In genomic region chr19:3580156-3580955, GRCh38 we compare ENCODE assay signal across 11 cellular contexts. TPM values are rescaled to one million over a fixed set of nuclear protein-coding genes. Genes with fewer than 3 reads are reported as not detected.
DNase-seq lines count a peak whose midpoint lies in the region; ATAC-seq and TF ChIP-seq lines count a peak whose summit lies in the region.
"Had no signal": no experiment of that assay in that cellular context is flagged by ENCODE, and none has a peak within 500 bp of the region (broad histone marks: within the 10 kb centered on the region; RNA-seq: fewer than 3 reads in every experiment).

No MANE protein-coding gene starts in this region.

- H3K9me3 ChIP-seq in left lung: no peaks in the 10 kb centered on the region
- no peaks in the 10 kb centered on the region for H3K9me3 ChIP-seq in tibial artery

- H3K4me3 ChIP-seq in brain microvascular endothelial cell (ENCODE audit: low read depth, low read length) (no peak overlapping the region), left lung (no peak overlapping the region), tibial artery (no peak overlapping the region)

- H3K27ac ChIP-seq in brain microvascular endothelial cell (peak overlapping the region; percentile 73), left lung (peak overlapping the region; percentile 7 to 66), tibial artery (peak overlapping the region; percentile 55 to 63)
- H3K27ac ChIP-seq: HL-60 had no signal

- in situ Hi-C loops in brain microvascular endothelial cell (cut with HindIII; ENCODE audit: low pct_ligation_motif_present, low sequenced_read_pairs): no loop called here

- DNase-seq in HK-2 (ENCODE audit: unreplicated experiment): peak; percentile 49
- DNase-seq in brain microvascular endothelial cell: peak; percentile 94
- DNase-seq in left lung: no peak
- DNase-seq in tibial artery: peak in 1 of 2 donors; percentile 51
- no peak for DNase-seq in activated naive CD4-positive, alpha-beta T cell treated with Interleukin-2 at 50 U/mL for 16 hours
- DNase-seq in cerebellum (ENCODE audit: low spot score): no peak
- DNase-seq in NCI-H1694 (lab: John Stamatoyannopoulos, UW): no peak

- peaks cover 0 to 14% of the 10 kb centered on the region in 2 donors for H3K4me1 ChIP-seq in left lung
- peaks cover 0 to 41% (median 20%) of the 10 kb centered on the region in 4 donors for H3K4me1 ChIP-seq in tibial artery

- H3K27me3 ChIP-seq in brain microvascular endothelial cell (replicated peaks) (no peaks in the 10 kb centered on the region), left lung (peaks cover 6 to 20% of the 10 kb centered on the region in 2 donors), tibial artery (peaks cover 0 to 4% of the 10 kb centered on the region in 2 donors)

- ATAC-seq in left lung: peak; percentile 46
- ATAC-seq in GM21381 (IDR thresholded peaks at IDR 0.05; ENCODE audit: unreplicated experiment): no peak
- ATAC-seq: activated naive CD4-positive, alpha-beta T cell treated with anti-CD3 and anti-CD28 coated beads, Interleukin-2, amount 50 U/mL, for 72 hours; sciatic nerve had no signal

- TF ChIP-seq CTCF in brain microvascular endothelial cell (IDR thresholded peaks at IDR 0.05; ENCODE audit: low read depth, low read length, missing control alignments) (no peak), left lung (IDR thresholded peaks at IDR 0.05) (no peak), tibial artery (IDR thresholded peaks at IDR 0.05) (no peak)

- peaks cover 9% of the 10 kb centered on the region for H3K36me3 ChIP-seq in brain microvascular endothelial cell (replicated peaks)
- H3K36me3 ChIP-seq in left lung: peaks cover 0 to 16% of the 10 kb centered on the region in 2 donors
- H3K36me3 ChIP-seq in tibial artery: peaks cover 0 to 34% (median 0%) of the 10 kb centered on the region in 3 donors

- intact Hi-C loops in left lung (cut with DNase I): no loop called here
- intact Hi-C loops in tibial artery (cut with DNase I; ENCODE audit: low total_unique reads): no loop called here

RNA-seq across cellular contexts. Expression of gene GIPC3, which starts 4.9 kb away (rescaled TPM):
- total RNA-seq in left lung (1 to 10 TPM; 3.1 TPM), cerebellum (0.09 TPM)

RNA-seq across cellular contexts. Expression of gene HMG20B, which starts 7.6 kb away (rescaled TPM):
- total RNA-seq in left lung (10 to 100 TPM; 50.9 to 74.8 TPM), cerebellum (15.4 TPM)

RNA-seq across cellular contexts. Expression of gene MFSD12, which starts 23.0 kb away (rescaled TPM):
- 10 to 100 TPM; 61.7 to 90.2 TPM for total RNA-seq in left lung
- 30.4 TPM for total RNA-seq in cerebellum

RNA-seq across cellular contexts. Expression of gene TBXA2R, which starts 26.3 kb away (rescaled TPM):
- total RNA-seq in left lung (1 to 10 TPM; 5.3 to 7.9 TPM), cerebellum (0.45 TPM)

RNA-seq across cellular contexts. Expression of gene TEKTIP1, which starts 41.4 kb away (rescaled TPM):
- total RNA-seq in left lung (1 to 10 TPM; 2.8 to 3.2 TPM), cerebellum (0.54 TPM)

Comparison
In these comparisons a context has a peak if more than half of its experiments do, and no peak if none do; other contexts are left out.
1. DNase-seq: peak in HK-2 (single experiment) and brain microvascular endothelial cell (single experiment); none in left lung (0 of 2), activated naive CD4-positive, alpha-beta T cell treated with Interleukin-2 at 50 U/mL for 16 hours (single experiment), cerebellum (single experiment) and NCI-H1694 (single experiment).
2. Peak in every context shown above with its lines, with median percentiles within 50 percentile points of each other: H3K27ac ChIP-seq.